ENCODE assay signal across 19 cellular contexts in the genomic region with DNA sequence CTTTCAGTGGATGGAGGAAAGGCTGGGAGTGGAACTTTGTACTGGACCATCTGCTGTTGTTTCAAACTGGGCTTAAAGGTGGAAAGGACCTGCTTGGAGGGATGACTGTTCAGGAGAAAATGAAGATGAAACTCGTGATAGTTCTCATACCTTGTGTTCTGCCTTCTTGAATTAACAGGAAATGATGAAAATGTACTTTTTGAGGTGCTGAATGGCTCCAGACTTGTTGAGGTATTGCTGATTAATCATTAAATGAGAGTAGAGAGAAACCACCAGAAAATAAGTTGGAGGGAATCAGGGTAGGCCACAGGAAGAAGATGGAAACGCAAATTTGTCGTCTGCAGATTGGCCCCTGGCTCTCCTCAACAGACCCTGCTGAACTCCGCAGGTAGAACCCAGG. TPM values are rescaled to one million over a fixed set of nuclear protein-coding genes. Genes with fewer than 3 reads are reported as not detected.
DNase-seq lines count a peak whose midpoint lies in the region; ATAC-seq, FAIRE-seq and TF ChIP-seq lines count a peak whose summit lies in the region.
"Had no signal": no experiment of that assay in that cellular context is flagged by ENCODE, and none has a peak within 500 bp of the region (broad histone marks: within the 10 kb centered on the region; RNA-seq: fewer than 3 reads in every experiment).

No MANE protein-coding gene starts in this region.

- H2BK20ac ChIP-seq in H1 (ENCODE audit: low read length), result no peak overlapping the region

- H3K79me1 ChIP-seq in H1 (ENCODE audit: low read depth, low read length), result 0 out of 2 replicates have a peak, but pooled peaks cover 3% of the 10 kb centered on the region

- TF ChIP-seq EP300 in H1 (IDR thresholded peaks at IDR 0.05; ENCODE audit: borderline replicate concordance in 1 of 2, low read depth in 2 of 2, low read length in 2 of 2), result no peak

- H3K4me1 ChIP-seq in left ventricle myocardium inferior (peaks cover 58% of the 10 kb centered on the region), H1 (replicated peaks in 1 of 4; ENCODE audit: control insufficient read depth in 3 of 4, insufficient read depth in 4 of 4, low read length in 3 of 4) (peaks cover 0 to 10% (median 4%) of the 10 kb centered on the region in 4 experiments; a peak in 6 of 7 replicates), vagina (peaks cover 36% of the 10 kb centered on the region)
- H3K4me1 ChIP-seq: colonic mucosa had no signal

- H2BK5ac ChIP-seq in H1 (ENCODE audit: low read depth, low read length), result no peak overlapping the region

- H3K27me3 ChIP-seq in left ventricle myocardium inferior (ENCODE audit: low read depth) (no peaks in the 10 kb centered on the region), H1 (replicated peaks in 1 of 4; ENCODE audit: control insufficient read depth in 3 of 4, extremely low read depth in 1 of 4, insufficient read depth in 3 of 4, low read length in 3 of 4) (peaks cover 34 to 84% (median 58%) of the 10 kb centered on the region in 4 experiments), vagina (no peaks in the 10 kb centered on the region)
- H3K27me3 ChIP-seq: colonic mucosa, left lung had no signal

- no peak overlapping the region for H4K91ac ChIP-seq in H1 (replicated peaks; ENCODE audit: insufficient read length, low read length)

- FAIRE-seq in H1 (lab: Jason Lieb, UNC), result no peak
- FAIRE-seq: GM12891, H54 had no signal

- DNase-seq in left ventricle myocardium inferior (no peak), left ventricle myocardium superior (no peak), H1 (ENCODE audit: low read depth in 1 of 2, low spot score in 2 of 2) (no peak), vagina (ENCODE audit: extremely low spot score in 2 of 2) (no peak), germinal center (ENCODE audit: low spot score) (no peak)
- DNase-seq: activated CD4-positive, alpha-beta T cell treated with anti-CD3 and anti-CD28 coated beads for 1 hour; activated CD8-positive, alpha-beta memory T cell treated with anti-CD3 and anti-CD28 coated beads, Interleukin-2, amount 50 U/mL, for 4 hours; colonic mucosa; DMS79 treated with DMSO at 0.1 percent for 48 hours; left lung; MM.1S; NCI-H146; SHP77; stimulated activated CD4-positive, alpha-beta T cell treated with anti-CD3 and anti-CD28 coated beads, Interleukin-15, amount 100 ng/mL, for 24 hours had no signal

- H3K36me3 ChIP-seq in left ventricle myocardium inferior (no peaks in the 10 kb centered on the region), H1 (ENCODE audit: control insufficient read depth in 2 of 4, insufficient read depth in 4 of 4, low read length in 3 of 4) (no peaks in the 10 kb centered on the region), vagina (peaks cover 0 to 4% of the 10 kb centered on the region in 2 donors)
- H3K36me3 ChIP-seq: colonic mucosa, left lung, neutrophil had no signal

- no peak overlapping the region for H3K56ac ChIP-seq in H1 (replicated peaks; ENCODE audit: insufficient read length, low read depth, low read length)

- no peak overlapping the region for H2BK15ac ChIP-seq in H1 (ENCODE audit: low read length)

- H3K4me2 ChIP-seq in H1 (ENCODE audit: insufficient read depth in 1 of 2, low read depth in 2 of 2, low read length in 2 of 2), result no peak overlapping the region

- 73% methylated on average over 4 of the region's 4 CpGs; no CpG with 5 or more reads in 1 of the 2 experiments for WGBS in H1 (ENCODE audit: extremely low coverage in 1 of 2, insufficient coverage in 1 of 2, insufficient read length in 1 of 2, insufficient replicate concordance in 2 of 2, low coverage in 1 of 2, low lambda C conversion rate in 2 of 2, missing lambda C conversion rate in 1 of 2), 2 experiments

- H4K8ac ChIP-seq in H1 (ENCODE audit: extremely low read depth, insufficient read depth, low read length), result no peak overlapping the region

- no peak overlapping the region for H4K5ac ChIP-seq in H1 (ENCODE audit: insufficient read length, low read depth, low read length)

- H3K9me3 ChIP-seq in left ventricle myocardium inferior (replicated peaks) (no peaks in the 10 kb centered on the region), H1 (ENCODE audit: insufficient read depth in 2 of 2, low read depth in 1 of 2, low read length in 1 of 2) (peaks cover 4 to 8% of the 10 kb centered on the region in 2 experiments; a peak in 2 of 4 replicates), vagina (no peaks in the 10 kb centered on the region)
- H3K9me3 ChIP-seq: colonic mucosa, left lung, neutrophil had no signal

- H3K27me3 Mint-ChIP-seq in nephron (ENCODE audit: low read depth), result no peaks in the 10 kb centered on the region

- CTCF ChIA-PET in H1 (lab: Charles Lee; ENCODE audit: partially characterized antibody), result interaction anchor here (1.0 to 3.2 kb wide), 3 partner anchors 7 to 81 kb away, joined by 3 to 26 read pairs (median 19); partner anchors contain the start of gene ZNF436

- no peak for TF ChIP-seq POLR2A in H1 (IDR thresholded peaks at IDR 0.05; ENCODE audit: control extremely low read depth in 1 of 2, low read depth in 2 of 2, low read length in 2 of 2)
- TF ChIP-seq POLR2A in vagina (IDR thresholded peaks at IDR 0.05), result no peak

- H2AFZ ChIP-seq in H1 (ENCODE audit: low read length), result no peak overlapping the region

- no peak overlapping the region for H3K14ac ChIP-seq in H1 (ENCODE audit: insufficient read length)

- H2BK12ac ChIP-seq in H1 (ENCODE audit: low read depth, low read length), result no peak overlapping the region

- no peak overlapping the region for H3K9ac ChIP-seq in H1 (replicated peaks in 1 of 4; ENCODE audit: extremely low read depth in 1 of 4, low read depth in 3 of 4, low read length in 3 of 4)

- H3K27ac ChIP-seq in left ventricle myocardium inferior (replicated peaks) (peak overlapping the region; percentile 80), H1 (ENCODE audit: low read depth, low read length) (no peak overlapping the region), vagina (peak overlapping the region; percentile 64)
- H3K27ac ChIP-seq: neutrophil had no signal

- POLR2A ChIA-PET in H1 (lab: Charles Lee; ENCODE audit: partially characterized antibody), result interaction anchor here (1.0 kb wide), 1 partner anchor 51 kb away, joined by 3 read pairs; the partner anchor contains the start of gene HNRNPR

- no peak overlapping the region for H2BK120ac ChIP-seq in H1 (replicated peaks; ENCODE audit: low read depth, low read length)

- no peak for TF ChIP-seq RAD21 in H1 (IDR thresholded peaks at IDR 0.05 in 1 of 2, conservative IDR thresholded peaks at IDR 0.05 in 1 of 2; ENCODE audit: low read depth in 2 of 2, low read length in 2 of 2)

- H3K79me2 ChIP-seq in H1 (ENCODE audit: control insufficient read depth in 1 of 2, insufficient read depth in 2 of 2, low read length in 2 of 2), result no peaks in the 10 kb centered on the region

- H3K9me3 Mint-ChIP-seq in nephron, result no peaks in the 10 kb centered on the region

- H3K4me3 Mint-ChIP-seq in nephron, result no peak overlapping the region

- 0 out of 2 replicates have a peak overlapping the region, but pooled peaks have one; percentile 3 for H3K18ac ChIP-seq in H1 (ENCODE audit: extremely low read depth, low read length)

- peaks cover 24% of the 10 kb centered on the region for H3K36me3 Mint-ChIP-seq in nephron (ENCODE audit: low read depth)

- H3K4ac ChIP-seq in H1 (replicated peaks; ENCODE audit: insufficient read length, low read depth, low read length), result no peak overlapping the region

- peaks cover 7 to 8% of the 10 kb centered on the region in 2 experiments for H4K20me1 ChIP-seq in H1 (replicated peaks in 1 of 2; ENCODE audit: control insufficient read depth in 1 of 2, insufficient read depth in 2 of 2, low read length in 2 of 2)

- peak overlapping the region in 2 of 3 experiments; percentile 33 to 97 for H3K27ac Mint-ChIP-seq in nephron

- no peak overlapping the region for H3K4me3 ChIP-seq in left ventricle myocardium inferior
- H3K4me3 ChIP-seq in H1 (ENCODE audit: extremely low read depth in 1 of 4, insufficient read depth in 2 of 4, low read depth in 3 of 4, low read length in 4 of 4), result no peak overlapping the region
- H3K4me3 ChIP-seq in vagina, result no peak overlapping the region
- H3K4me3 ChIP-seq: colonic mucosa, left lung had no signal

- ATAC-seq in left ventricle myocardium superior, result no peak
- no peak for ATAC-seq in HG03520 (IDR thresholded peaks at IDR 0.05; ENCODE audit: unreplicated experiment)
- ATAC-seq: left lung had no signal

- peaks cover 29% of the 10 kb centered on the region for H3K4me1 Mint-ChIP-seq in nephron

- peaks cover 10% of the 10 kb centered on the region for H3K23me2 ChIP-seq in H1 (ENCODE audit: low read depth, low read length)

- H3K23ac ChIP-seq in H1 (ENCODE audit: insufficient read length), result no peak overlapping the region

- H2AK5ac ChIP-seq in H1 (ENCODE audit: low read depth, low read length), result no peak overlapping the region

- no peak for TF ChIP-seq CTCF in left ventricle myocardium inferior (IDR thresholded peaks at IDR 0.05; ENCODE audit: borderline replicate concordance)
- TF ChIP-seq CTCF in H1 (IDR thresholded peaks at IDR 0.05; ENCODE audit: control extremely low read depth in 1 of 3, insufficient read depth in 1 of 3, low read depth in 1 of 3, low read length in 3 of 3), result no peak
- no peak for TF ChIP-seq CTCF in nephron (IDR thresholded peaks at IDR 0.05; ENCODE audit: unreplicated experiment in 3 of 3)
- TF ChIP-seq CTCF in vagina (IDR thresholded peaks at IDR 0.05), result no peak

- intact Hi-C loops in left ventricle myocardium inferior (cut with micrococcal nuclease), result no loop called here
- intact Hi-C loops in left ventricle myocardium superior (cut with micrococcal nuclease), result no loop called here
- intact Hi-C loops in vagina (cut with DNase I), result no loop called here

RNA-seq across cellular contexts. Expression of gene ZNF436, which starts 26.2 kb away (rescaled TPM):
- 11.8 TPM for total RNA-seq in left ventricle myocardium inferior
- 12.4 TPM for total RNA-seq in left ventricle myocardium superior
- total RNA-seq in H1 (2021; fragmentation: NEBNext Ultra II Directional; extraction: Animal tissue kit (Norgen Biotek cat#: 25700)), result 1.6 and 1.8 TPM in 2 replicates
- 0.31 and 0.65 TPM in 2 replicates for polyA plus RNA-seq in H1 (2011; rRNA removed)
- polyA plus RNA-seq in H1 (2011; cell fraction: cytosol; rRNA removed), result 0.58 TPM
- polyA plus RNA-seq in H1 (2011; cell fraction: nucleus; rRNA removed), result 0.41 TPM
- polyA plus RNA-seq in H1 (2012, experiment 1 of 2), result 0.86 to 1.2 TPM (median 0.91 TPM) in 4 replicates
- polyA plus RNA-seq in H1 (2012, experiment 2 of 2), result 0.07 TPM
- 0.81 TPM for polyA plus RNA-seq in H1 (2013, experiment 1 of 2)
- polyA plus RNA-seq in H1 (2013, experiment 2 of 2), result 0.75 TPM
- polyA minus RNA-seq in H1 (2011; rRNA and poly(A)+ RNA removed), result 1.5 and 2.6 TPM in 2 replicates
- 0.73 TPM for polyA minus RNA-seq in H1 (2011; cell fraction: cytosol; rRNA and poly(A)+ RNA removed)
- 1.4 TPM for polyA minus RNA-seq in H1 (2011; cell fraction: nucleus; rRNA and poly(A)+ RNA removed)
- total RNA-seq in vagina, result 20.9 TPM

RNA-seq across cellular contexts. Expression of gene TCEA3, which starts 28.7 kb away (rescaled TPM):
- total RNA-seq in left ventricle myocardium inferior (78.6 TPM), left ventricle myocardium superior (81.0 TPM), vagina (26.5 TPM)
- 0.21 TPM in 1 of 2 replicates, not detected in the other for total RNA-seq in H1 (2021; fragmentation: NEBNext Ultra II Directional; extraction: Animal tissue kit (Norgen Biotek cat#: 25700))
- polyA plus RNA-seq in H1 (2011; rRNA removed), result 0.08 and 0.13 TPM in 2 replicates
- 0.17 TPM for polyA plus RNA-seq in H1 (2011; cell fraction: cytosol; rRNA removed)
- 0.09 TPM for polyA plus RNA-seq in H1 (2011; cell fraction: nucleus; rRNA removed)
- 0.11 to 0.28 TPM (median 0.19 TPM) in 3 of 4 replicates, not detected in the other for polyA plus RNA-seq in H1 (2012, experiment 1 of 2)
- polyA plus RNA-seq in H1 (2012, experiment 2 of 2), result 0.10 TPM
- 0.22 TPM for polyA plus RNA-seq in H1 (2013, experiment 1 of 2)
- 0.15 TPM for polyA plus RNA-seq in H1 (2013, experiment 2 of 2)
- polyA minus RNA-seq in H1 (2011; rRNA and poly(A)+ RNA removed), result 0.38 TPM in 1 of 2 replicates, not detected in the other
- polyA minus RNA-seq in H1 (2011; cell fraction: cytosol; rRNA and poly(A)+ RNA removed), result not detected
- 0.40 TPM for polyA minus RNA-seq in H1 (2011; cell fraction: nucleus; rRNA and poly(A)+ RNA removed)

RNA-seq across cellular contexts. Expression of gene HNRNPR, which starts 51.8 kb away (rescaled TPM):
- total RNA-seq in left ventricle myocardium inferior (54.6 TPM), left ventricle myocardium superior (54.9 TPM), vagina (64.3 TPM)
- total RNA-seq in H1 (2021; fragmentation: NEBNext Ultra II Directional; extraction: Animal tissue kit (Norgen Biotek cat#: 25700)), result 203 and 214 TPM in 2 replicates
- 76.8 and 110 TPM in 2 replicates for polyA plus RNA-seq in H1 (2011; rRNA removed)
- 157 TPM for polyA plus RNA-seq in H1 (2011; cell fraction: cytosol; rRNA removed)
- 30.5 TPM for polyA plus RNA-seq in H1 (2011; cell fraction: nucleus; rRNA removed)
- 159 to 195 TPM (median 176 TPM) in 4 replicates for polyA plus RNA-seq in H1 (2012, experiment 1 of 2)
- 19.5 TPM for polyA plus RNA-seq in H1 (2012, experiment 2 of 2)
- polyA plus RNA-seq in H1 (2013, experiment 1 of 2), result 105 TPM
- polyA plus RNA-seq in H1 (2013, experiment 2 of 2), result 107 TPM
- polyA minus RNA-seq in H1 (2011; rRNA and poly(A)+ RNA removed), result 106 and 111 TPM in 2 replicates
- polyA minus RNA-seq in H1 (2011; cell fraction: cytosol; rRNA and poly(A)+ RNA removed), result 67.5 TPM
- 50.2 TPM for polyA minus RNA-seq in H1 (2011; cell fraction: nucleus; rRNA and poly(A)+ RNA removed)

Comparison
In these comparisons a context has a peak if more than half of its experiments do, and no peak if none do; other contexts are left out.
1. RNA of gene TCEA3, which starts 28.7 kb away (total RNA-seq): 81.0 TPM in left ventricle myocardium superior (single experiment), 78.6 TPM in left ventricle myocardium inferior (single experiment) and 26.5 TPM in vagina (single experiment); 0.21 TPM in H1; every median in the first group is over 10 times any median in the second.